ENCODE assay signal across 8 cellular contexts in genomic region chr20:47568019-47568418, GRCh38.
DNase-seq lines count a peak whose midpoint lies in the region; ATAC-seq and TF ChIP-seq lines count a peak whose summit lies in the region.

No MANE protein-coding gene starts in this region.

- no peaks in the 10 kb centered on the region for H3K27me3 Mint-ChIP-seq in natural killer cell (ENCODE audit: low read depth in 2 of 2)
- no peaks in the 10 kb centered on the region for H3K27me3 Mint-ChIP-seq in natural killer cell treated with Interleukin-12 subunit alpha and Interleukin-12 subunit beta and Interleukin-15 and Interleukin-18, amount 100 ng/mL, for 72 hours
- H3K27me3 Mint-ChIP-seq in activated T-helper 1 cell treated with anti-CD3 and anti-CD28 coated beads, Interleukin-12 subunit alpha, Interleukin-12 subunit beta, Interleukin-2, Interleukin-4 antibody, amounts not matched to agents 30 ng/mL and 10 ng/mL and 1 ng/mL, durations not matched to agents 14 hours and 24 hours and 36 hours (ENCODE audit: insufficient read depth), result no peaks in the 10 kb centered on the region
- no peaks in the 10 kb centered on the region for H3K27me3 Mint-ChIP-seq in immature natural killer cell (ENCODE audit: low read depth in 3 of 3)

- ATAC-seq in natural killer cell (no peak), GM21723 (IDR thresholded peaks at IDR 0.05; ENCODE audit: unreplicated experiment) (no peak)
- no peak for ATAC-seq in natural killer cell treated with Interleukin-12 subunit alpha and Interleukin-12 subunit beta and Interleukin-15 and Interleukin-18, amount 100 ng/mL, for 72 hours

- H3K4me1 ChIP-seq in effector memory CD4-positive, alpha-beta T cell (ENCODE audit: control insufficient read depth, insufficient read depth, low read length, poor library complexity, severe bottlenecking), result peaks cover 9% of the 10 kb centered on the region

- H3K36me3 Mint-ChIP-seq in natural killer cell, result no peaks in the 10 kb centered on the region
- peaks cover 6% of the 10 kb centered on the region for H3K36me3 Mint-ChIP-seq in natural killer cell treated with Interleukin-12 subunit alpha and Interleukin-12 subunit beta and Interleukin-15 and Interleukin-18, amount 100 ng/mL, for 72 hours
- H3K36me3 Mint-ChIP-seq in activated T-helper 1 cell treated with anti-CD3 and anti-CD28 coated beads, Interleukin-12 subunit alpha, Interleukin-12 subunit beta, Interleukin-2, Interleukin-4 antibody, amounts not matched to agents 30 ng/mL and 10 ng/mL and 1 ng/mL, durations not matched to agents 14 hours and 24 hours and 36 hours (ENCODE audit: low read depth), result peaks cover 31% of the 10 kb centered on the region
- peaks cover 4 to 9% (median 4%) of the 10 kb centered on the region in 3 donors for H3K36me3 Mint-ChIP-seq in immature natural killer cell

- DNase-seq in natural killer cell (no peak), immature natural killer cell (no peak), ACHN (no peak)
- no peak for DNase-seq in natural killer cell treated with Interleukin-12 subunit alpha and Interleukin-12 subunit beta and Interleukin-15 and Interleukin-18, amount 100 ng/mL, for 72 hours (ENCODE audit: low spot score)
- DNase-seq in activated T-helper 1 cell treated with anti-CD3 and anti-CD28 coated beads, Interleukin-12 subunit alpha, Interleukin-12 subunit beta, Interleukin-2, Interleukin-4 antibody, amounts not matched to agents 30 ng/mL and 10 ng/mL and 1 ng/mL, durations not matched to agents 14 hours and 24 hours and 36 hours (ENCODE audit: low spot score), result no peak
- no peak for DNase-seq in effector memory CD4-positive, alpha-beta T cell
- no peak for DNase-seq in effector CD4-positive, alpha-beta T cell

- in situ Hi-C loops in ACHN (cut with HindIII; ENCODE audit: low pct_ligation_motif_present, low pct_unique_long_range_greater_than_20kb, low sequenced_read_pairs), result no loop called here

- H3K27ac Mint-ChIP-seq in natural killer cell (peak overlapping the region; percentile 21 to 77), immature natural killer cell (peak overlapping the region; percentile 63 to 80 (median 75))
- peak overlapping the region in 1 of 2 donors; percentile 27 for H3K27ac Mint-ChIP-seq in natural killer cell treated with Interleukin-12 subunit alpha and Interleukin-12 subunit beta and Interleukin-15 and Interleukin-18, amount 100 ng/mL, for 72 hours
- peak overlapping the region; percentile 67 for H3K27ac Mint-ChIP-seq in activated T-helper 1 cell treated with anti-CD3 and anti-CD28 coated beads, Interleukin-12 subunit alpha, Interleukin-12 subunit beta, Interleukin-2, Interleukin-4 antibody, amounts not matched to agents 30 ng/mL and 10 ng/mL and 1 ng/mL, durations not matched to agents 14 hours and 24 hours and 36 hours

- intact Hi-C loops in natural killer cell (cut with micrococcal nuclease), result no loop called here
- intact Hi-C loops in activated T-helper 1 cell treated with anti-CD3 and anti-CD28 coated beads, Interleukin-12 subunit alpha, Interleukin-12 subunit beta, Interleukin-2, Interleukin-4 antibody, amounts not matched to agents 30 ng/mL and 10 ng/mL and 1 ng/mL, durations not matched to agents 14 hours and 24 hours and 36 hours (cut with micrococcal nuclease), result no loop called here

- H3K9me3 Mint-ChIP-seq in natural killer cell (no peaks in the 10 kb centered on the region), immature natural killer cell (no peaks in the 10 kb centered on the region)
- no peaks in the 10 kb centered on the region for H3K9me3 Mint-ChIP-seq in natural killer cell treated with Interleukin-12 subunit alpha and Interleukin-12 subunit beta and Interleukin-15 and Interleukin-18, amount 100 ng/mL, for 72 hours
- H3K9me3 Mint-ChIP-seq in activated T-helper 1 cell treated with anti-CD3 and anti-CD28 coated beads, Interleukin-12 subunit alpha, Interleukin-12 subunit beta, Interleukin-2, Interleukin-4 antibody, amounts not matched to agents 30 ng/mL and 10 ng/mL and 1 ng/mL, durations not matched to agents 14 hours and 24 hours and 36 hours, result peaks cover 3% of the 10 kb centered on the region

- H3K4me1 Mint-ChIP-seq in natural killer cell (peaks cover 30 to 62% of the 10 kb centered on the region in 2 donors), immature natural killer cell (peaks cover 60 to 79% of the 10 kb centered on the region in 2 donors)
- peaks cover 33 to 42% of the 10 kb centered on the region in 2 donors for H3K4me1 Mint-ChIP-seq in natural killer cell treated with Interleukin-12 subunit alpha and Interleukin-12 subunit beta and Interleukin-15 and Interleukin-18, amount 100 ng/mL, for 72 hours (ENCODE audit: low read depth in 2 of 2)
- peaks cover 60% of the 10 kb centered on the region for H3K4me1 Mint-ChIP-seq in activated T-helper 1 cell treated with anti-CD3 and anti-CD28 coated beads, Interleukin-12 subunit alpha, Interleukin-12 subunit beta, Interleukin-2, Interleukin-4 antibody, amounts not matched to agents 30 ng/mL and 10 ng/mL and 1 ng/mL, durations not matched to agents 14 hours and 24 hours and 36 hours (ENCODE audit: low read depth)

- H3K27ac ChIP-seq in effector memory CD4-positive, alpha-beta T cell (ENCODE audit: insufficient read depth, low read length, poor library complexity, severe bottlenecking), result no peak overlapping the region

- peaks cover 3% of the 10 kb centered on the region for H3K36me3 ChIP-seq in effector memory CD4-positive, alpha-beta T cell (ENCODE audit: control insufficient read depth, insufficient read depth, low read length)

- no peaks in the 10 kb centered on the region for H3K27me3 ChIP-seq in effector memory CD4-positive, alpha-beta T cell (replicated peaks; ENCODE audit: control insufficient read depth, insufficient read depth, low read length, poor library complexity, severe bottlenecking)

- TF ChIP-seq CTCF in natural killer cell (IDR thresholded peaks at IDR 0.05), result no peak

- no peak overlapping the region for H3K4me3 ChIP-seq in effector memory CD4-positive, alpha-beta T cell (ENCODE audit: insufficient read depth, low read depth, low read length, poor library complexity, severe bottlenecking)

- H3K4me3 Mint-ChIP-seq in natural killer cell (no peak overlapping the region), immature natural killer cell (peak overlapping the region in 1 of 5 donors; percentile 13)
- no peak overlapping the region for H3K4me3 Mint-ChIP-seq in natural killer cell treated with Interleukin-12 subunit alpha and Interleukin-12 subunit beta and Interleukin-15 and Interleukin-18, amount 100 ng/mL, for 72 hours
- H3K4me3 Mint-ChIP-seq in activated T-helper 1 cell treated with anti-CD3 and anti-CD28 coated beads, Interleukin-12 subunit alpha, Interleukin-12 subunit beta, Interleukin-2, Interleukin-4 antibody, amounts not matched to agents 30 ng/mL and 10 ng/mL and 1 ng/mL, durations not matched to agents 14 hours and 24 hours and 36 hours, result no peak overlapping the region

- no peaks in the 10 kb centered on the region for H3K9me3 ChIP-seq in effector memory CD4-positive, alpha-beta T cell (ENCODE audit: control insufficient read depth, low read length)
